ENCODE assay signal across 3 cellular contexts in the genomic region with DNA sequence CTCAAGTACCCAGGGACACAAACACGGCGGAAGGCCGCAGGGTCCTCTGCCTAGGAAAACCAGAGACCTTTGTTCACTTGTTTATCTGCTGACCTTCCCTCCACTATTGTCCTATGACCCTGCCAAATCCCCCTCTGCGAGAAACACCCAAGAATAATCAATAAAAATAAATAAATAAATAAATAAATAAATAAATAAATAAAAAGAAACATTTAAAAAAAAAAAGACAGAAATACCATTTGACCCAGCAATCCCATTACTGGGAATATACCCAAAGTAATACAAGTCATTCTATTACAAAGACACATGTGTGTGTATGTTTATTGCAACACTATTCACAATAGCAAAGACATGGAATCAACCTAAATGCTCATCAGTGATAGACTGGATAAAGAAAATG. TPM values are rescaled to one million over a fixed set of nuclear protein-coding genes. Genes with fewer than 3 reads are reported as not detected.
"Had no signal": no experiment of that assay in that cellular context is flagged by ENCODE, and none has a peak within 500 bp of the region (broad histone marks: within the 10 kb centered on the region; RNA-seq: fewer than 3 reads in every experiment).

No MANE protein-coding gene starts in this region.

RNA-seq across cellular contexts. Expression of a gene that starts 49.8 kb away (rescaled TPM):
- total RNA-seq: occipital lobe, skeletal muscle tissue, temporal lobe had no signal

RNA-seq across cellular contexts. Expression of a gene that starts 56.5 kb away (rescaled TPM):
- total RNA-seq: occipital lobe, temporal lobe had no signal
